1 cellular context compared by ENCODE assay signal in the genomic region with DNA sequence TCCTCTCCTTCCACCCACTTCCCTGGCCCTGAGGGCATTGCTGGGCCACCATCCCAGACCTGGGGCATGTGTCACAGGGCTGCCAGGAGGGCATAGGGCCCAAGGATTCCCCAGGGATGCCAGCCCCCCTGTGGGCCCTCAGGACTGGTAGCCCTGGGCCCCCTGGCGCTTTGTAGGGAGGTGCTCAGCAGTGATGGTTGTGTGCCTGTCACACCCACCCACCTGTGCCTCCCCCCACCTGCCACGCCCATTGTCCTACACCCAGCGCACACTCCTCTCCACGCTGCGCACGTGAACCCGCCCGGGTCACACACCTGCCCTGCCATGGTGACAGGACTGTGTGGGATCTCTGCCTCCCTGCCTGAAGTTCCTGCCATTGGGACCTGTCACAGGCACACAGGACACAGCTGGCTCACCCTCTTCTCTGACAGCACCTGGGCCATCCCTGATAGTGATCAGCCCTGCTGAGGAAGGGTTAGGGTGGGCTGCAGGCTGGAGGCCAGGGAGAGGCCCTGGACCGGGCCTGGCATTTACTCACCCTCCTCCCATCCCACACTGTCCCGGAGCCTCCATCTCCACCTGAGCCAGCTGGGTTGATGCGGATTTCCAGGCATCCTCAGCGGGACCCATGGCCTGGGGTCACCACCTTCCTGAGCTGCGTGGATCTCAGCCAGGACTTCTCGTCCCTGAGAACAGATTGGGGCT.
TF ChIP-seq lines count a peak whose summit lies in the region.

No MANE protein-coding gene starts in this region.

TF ChIP-seq in IMR-90, 13 proteins besides CTCF, POLR2A, EP300 and RAD21:
- no peak for TF ChIP-seq MAZ (IDR thresholded peaks at IDR 0.05; ENCODE audit: borderline replicate concordance, low read depth, low read length)
- TF ChIP-seq, protein P1, sequence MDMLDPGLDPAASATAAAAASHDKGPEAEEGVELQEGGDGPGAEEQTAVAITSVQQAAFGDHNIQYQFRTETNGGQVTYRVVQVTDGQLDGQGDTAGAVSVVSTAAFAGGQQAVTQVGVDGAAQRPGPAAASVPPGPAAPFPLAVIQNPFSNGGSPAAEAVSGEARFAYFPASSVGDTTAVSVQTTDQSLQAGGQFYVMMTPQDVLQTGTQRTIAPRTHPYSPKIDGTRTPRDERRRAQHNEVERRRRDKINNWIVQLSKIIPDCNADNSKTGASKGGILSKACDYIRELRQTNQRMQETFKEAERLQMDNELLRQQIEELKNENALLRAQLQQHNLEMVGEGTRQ (IDR thresholded peaks at IDR 0.05; ENCODE audit: low read depth, low read length): no peak
- no peak for TF ChIP-seq CEBPB (IDR thresholded peaks at IDR 0.05; ENCODE audit: low read depth, low read length)
- TF ChIP-seq MAFK (IDR thresholded peaks at IDR 0.05; ENCODE audit: low read depth, low read length): no peak
- TF ChIP-seq RFX5 (IDR thresholded peaks at IDR 0.05; ENCODE audit: low read depth, low read length): no peak
